Comparison of ENCODE assay signal across 16 cellular contexts in the genomic region with DNA sequence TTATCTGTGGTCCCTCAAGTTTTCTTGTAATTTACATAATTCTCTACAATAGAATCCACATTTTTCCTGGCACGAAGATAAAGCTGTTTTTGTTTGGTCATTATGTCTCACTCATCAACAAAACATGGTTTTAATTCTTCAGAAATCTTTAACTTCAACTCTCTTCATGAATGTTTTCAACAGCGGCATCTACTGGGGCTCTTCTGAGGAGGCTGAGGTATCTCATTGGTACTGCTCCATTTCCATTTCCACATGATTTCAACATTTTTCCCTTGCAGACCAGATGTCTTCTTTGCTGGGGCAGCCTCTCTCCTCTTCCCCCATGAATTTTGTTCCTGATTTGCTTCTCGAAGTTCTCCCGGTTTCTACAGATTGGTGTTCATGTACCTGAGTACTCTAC. TPM values are rescaled to one million over a fixed set of nuclear protein-coding genes. Genes with fewer than 3 reads are reported as not detected.
DNase-seq lines count a peak whose midpoint lies in the region; ATAC-seq and TF ChIP-seq lines count a peak whose summit lies in the region.
"Had no signal": no experiment of that assay in that cellular context is flagged by ENCODE, and none has a peak within 500 bp of the region (broad histone marks: within the 10 kb centered on the region; RNA-seq: fewer than 3 reads in every experiment).

No MANE protein-coding gene starts in this region.

- H3K36me3 ChIP-seq in GM23248 (ENCODE audit: low read depth), result no peaks in the 10 kb centered on the region
- no peaks in the 10 kb centered on the region for H3K36me3 ChIP-seq in adipocyte (ENCODE audit: control insufficient read depth, insufficient read depth, low read length, severe bottlenecking)
- H3K36me3 ChIP-seq in neutrophil, result no peaks in the 10 kb centered on the region

- H3K4me3 ChIP-seq in AG10803 (ENCODE audit: low read length), result no peak overlapping the region
- H3K4me3 ChIP-seq in GM23248, result no peak overlapping the region
- H3K4me3 ChIP-seq in adipocyte (ENCODE audit: low read length), result no peak overlapping the region
- H3K4me3 ChIP-seq in neutrophil (ENCODE audit: low read depth in 1 of 2, low read length in 1 of 2), result no peak overlapping the region
- H3K4me3 ChIP-seq: GM23338 had no signal

- no peak for ATAC-seq in HG02763 (IDR thresholded peaks at IDR 0.05; ENCODE audit: unreplicated experiment)
- ATAC-seq: GM23338, PC-3 had no signal

- no peaks in the 10 kb centered on the region for H3K79me2 ChIP-seq in GM23248 (ENCODE audit: insufficient read depth)

- H3K9me3 ChIP-seq in GM23248 (ENCODE audit: low read depth), result no peaks in the 10 kb centered on the region
- H3K9me3 ChIP-seq in adipocyte (ENCODE audit: control insufficient read depth, low read length), result no peaks in the 10 kb centered on the region
- H3K9me3 ChIP-seq in neutrophil, result no peaks in the 10 kb centered on the region

- H4K20me1 ChIP-seq in GM23248 (ENCODE audit: insufficient read depth), result no peaks in the 10 kb centered on the region

- H2AFZ ChIP-seq in GM23248, result peak overlapping the region; percentile 26
- H2AFZ ChIP-seq: GM23338 had no signal

- WGBS in GM23248 (ENCODE audit: low coverage in 1 of 2, low lambda C conversion rate in 2 of 2, missing lambda C conversion rate in 2 of 2), 2 experiments, result 16 to 22% methylated on average over 4 of the region's 4 CpGs

- in situ Hi-C loops in GM23248 (cut with MboI), result no loop called here

- H3K4me2 ChIP-seq in GM23248 (ENCODE audit: unreplicated experiment), result peak overlapping the region; percentile 12
- H3K4me2 ChIP-seq: GM23338 had no signal

- H3K4me1 ChIP-seq in GM23248 (ENCODE audit: insufficient read depth) (no peaks in the 10 kb centered on the region), adipocyte (ENCODE audit: control insufficient read depth, insufficient read depth, low read length) (no peaks in the 10 kb centered on the region), neutrophil (ENCODE audit: control insufficient read depth in 1 of 2, insufficient read depth in 1 of 2, low read depth in 1 of 2, low read length in 1 of 2) (peaks cover 57 to 59% of the 10 kb centered on the region in 2 experiments)

- H3K9ac ChIP-seq in GM23248 (no peak overlapping the region), adipocyte (ENCODE audit: low read length) (no peak overlapping the region)

- H3K9me2 ChIP-seq in GM23248 (ENCODE audit: insufficient read depth), result no peaks in the 10 kb centered on the region

- peak; percentile 51 for TF ChIP-seq CTCF in AG10803 (conservative IDR thresholded peaks at IDR 0.05; ENCODE audit: low read length)
- no peak for TF ChIP-seq CTCF in neutrophil (IDR thresholded peaks at IDR 0.05)

- H3F3A ChIP-seq in GM23248 (ENCODE audit: insufficient read depth), result peaks cover 13% of the 10 kb centered on the region

- peak; percentile 70 for DNase-seq in AG10803 (ENCODE audit: low read depth)
- peak; percentile 64 for DNase-seq in GM23248
- DNase-seq in adipocyte (ENCODE audit: low read depth), result peak; percentile 77
- DNase-seq in activated T-cell treated with anti-CD3 and anti-CD28 coated beads, Interleukin-2, amount 50 U/mL, for 48 hours, result no peak
- DNase-seq in stimulated activated CD4-positive, alpha-beta T cell treated with anti-CD3 and anti-CD28 coated beads, Interleukin-4, amount 100 ng/mL, for 4 hours, result no peak
- no peak for DNase-seq in NCI-H1105 (lab: John Stamatoyannopoulos, UW)
- DNase-seq: C1 segment of cervical spinal cord; GDM1; KG1; NCI-H1092; NCI-H1694; NK-92 treated with Interleukin-12 subunit alpha and Interleukin-12 subunit beta, amount 100 ng/mL, for 24 hours; PC-3 had no signal

- no peak overlapping the region for H3K27ac ChIP-seq in GM23248
- H3K27ac ChIP-seq in neutrophil, result peak overlapping the region; percentile 73

- H3K27me3 ChIP-seq in GM23248 (replicated peaks; ENCODE audit: insufficient read depth), result no peaks in the 10 kb centered on the region
- H3K27me3 ChIP-seq in adipocyte (replicated peaks; ENCODE audit: control insufficient read depth, insufficient read depth, low read length), result no peaks in the 10 kb centered on the region
- no peaks in the 10 kb centered on the region for H3K27me3 ChIP-seq in neutrophil

RNA-seq across cellular contexts. Expression of a gene that starts 5.8 kb away (rescaled TPM):
- 4.4 and 4.6 TPM in 2 replicates for total RNA-seq in GM23248 (2014; rRNA removed; shearing (Covaris generic))
- 3.5 and 3.9 TPM in 2 replicates for polyA plus RNA-seq in GM23248 (2016; fragmentation: Nextera tagmentation; extraction: Ambion mirVana)

Comparison
In these comparisons a context has a peak if more than half of its experiments do, and no peak if none do; other contexts are left out.
1. DNase-seq: peak in AG10803 (single experiment), GM23248 (single experiment) and adipocyte (single experiment); none in activated T-cell treated with anti-CD3 and anti-CD28 coated beads, Interleukin-2, amount 50 U/mL, for 48 hours (0 of 2), stimulated activated CD4-positive, alpha-beta T cell treated with anti-CD3 and anti-CD28 coated beads, Interleukin-4, amount 100 ng/mL, for 4 hours (0 of 2) and NCI-H1105 (single experiment).